8 cellular contexts compared by ENCODE assay signal in the genomic region with DNA sequence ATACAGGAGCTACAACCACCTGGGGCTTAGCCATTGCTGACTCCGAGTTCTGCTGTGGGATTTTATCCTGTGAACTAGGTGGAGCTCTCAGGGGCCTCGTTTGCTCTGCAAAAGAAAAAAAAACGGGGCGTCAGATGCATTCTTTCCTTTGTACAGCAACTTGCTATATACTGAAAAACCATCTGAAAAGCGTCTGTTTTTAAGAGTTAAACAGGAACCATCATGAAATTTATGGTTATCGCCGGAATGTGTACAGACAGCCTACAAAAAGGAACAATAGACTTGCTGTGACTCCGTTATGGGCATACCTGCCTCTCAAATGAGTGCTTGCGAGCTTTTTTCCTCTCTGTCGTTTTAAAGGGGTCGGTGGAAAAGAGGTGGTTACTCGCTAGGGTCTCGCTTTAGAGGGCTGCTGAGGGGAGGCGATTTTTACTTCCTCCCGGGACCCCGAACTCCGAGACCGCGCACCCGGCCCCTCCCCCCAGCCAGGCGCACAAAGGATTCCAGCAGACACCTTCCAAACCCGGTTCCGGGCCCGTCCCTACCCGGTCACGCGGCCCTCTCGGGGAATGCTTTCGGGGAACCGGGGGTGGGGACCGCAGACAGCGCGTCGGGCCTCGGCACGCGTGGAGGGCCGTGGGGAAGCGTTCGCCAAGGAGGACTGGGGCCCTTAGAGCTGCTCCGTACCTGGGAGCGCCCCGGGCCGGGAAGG. TPM values are rescaled to one million over a fixed set of nuclear protein-coding genes. Genes with fewer than 3 reads are reported as not detected.
DNase-seq lines count a peak whose midpoint lies in the region; ATAC-seq and TF ChIP-seq lines count a peak whose summit lies in the region.

No MANE protein-coding gene starts in this region.

- DNase-seq in ELF-1 (ENCODE audit: low read depth, low spot score) (peak; percentile 77), HAP-1 (ENCODE audit: low spot score in 2 of 2) (peak; percentile 37 to 75), NCI-H1417 (lab: John Stamatoyannopoulos, UW) (peak; percentile 58 to 89 (median 84)), WERI-Rb-1 (peak; percentile 65), cerebellum (ENCODE audit: low spot score) (peak; percentile 41)
- DNase-seq in stimulated activated CD4-positive, alpha-beta T cell treated with anti-CD3 and anti-CD28 coated beads, Interleukin-1b, Interleukin-23, amount 100 ng/mL, for 24 hours (ENCODE audit: low read depth in 4 of 4, low spot score in 1 of 4), result peak in 3 of 4 experiments; percentile 24 to 43 (median 29)

- peak overlapping the region; percentile 79 for H3K4me3 ChIP-seq in HAP-1
- H3K4me3 ChIP-seq in WERI-Rb-1 (ENCODE audit: low read depth, low read length), result peak overlapping the region; percentile 98

- H3K27me3 ChIP-seq in HAP-1 (ENCODE audit: low read depth) (no peaks in the 10 kb centered on the region), WERI-Rb-1 (ENCODE audit: insufficient read depth, low read depth, severe bottlenecking) (no peaks in the 10 kb centered on the region), layer of hippocampus (ENCODE audit: control insufficient read depth, insufficient read depth, low read length) (no peaks in the 10 kb centered on the region)

- H3K4me1 ChIP-seq in HAP-1, result peaks cover 40% of the 10 kb centered on the region

- no peak for TF ChIP-seq CTCF in WERI-Rb-1 (IDR thresholded peaks at IDR 0.05; ENCODE audit: low read depth, low read length)

- peak overlapping the region; percentile 96 for H3K27ac ChIP-seq in WERI-Rb-1
- H3K27ac ChIP-seq in layer of hippocampus (ENCODE audit: low read depth, low read length), result peak overlapping the region; percentile 84

- H3K9me3 ChIP-seq in HAP-1, result no peaks in the 10 kb centered on the region
- H3K9me3 ChIP-seq in WERI-Rb-1 (ENCODE audit: severe bottlenecking), result no peaks in the 10 kb centered on the region

- ATAC-seq in HG02610 (IDR thresholded peaks at IDR 0.05; ENCODE audit: unreplicated experiment), result no peak

- in situ Hi-C loops in HAP-1 (cut with MboI; ENCODE audit: low sequenced_read_pairs), result no loop called here

- peaks cover 36% of the 10 kb centered on the region for H3K36me3 ChIP-seq in HAP-1 (replicated peaks)
- H3K36me3 ChIP-seq in WERI-Rb-1, result peaks cover 48% of the 10 kb centered on the region

RNA-seq across cellular contexts. Expression of gene PAIP1, which starts 0.8 kb away (rescaled TPM):
- total RNA-seq in cerebellum, result 87.2 TPM

RNA-seq across cellular contexts. Expression of gene C5orf34, which starts 41.1 kb away (rescaled TPM):
- total RNA-seq in cerebellum, result 12.3 TPM

RNA-seq across cellular contexts. Expression of gene NNT, which starts 46.9 kb away (rescaled TPM):
- 122 TPM for total RNA-seq in cerebellum

Comparison
In these comparisons a context has a peak if more than half of its experiments do, and no peak if none do; other contexts are left out.
1. DNase-seq: peak in every context shown above with its lines; median percentile 84 in NCI-H1417; 77 in ELF-1; 65 in WERI-Rb-1; 56 in HAP-1; 41 in cerebellum; 29 in stimulated activated CD4-positive, alpha-beta T cell treated with anti-CD3 and anti-CD28 coated beads, Interleukin-1b, Interleukin-23, amount 100 ng/mL, for 24 hours.